In genomic region chr12:53198470-53199110, GRCh38 we compare ENCODE assay signal across 14 cellular contexts. TPM values are rescaled to one million over a fixed set of nuclear protein-coding genes. Genes with fewer than 3 reads are reported as not detected.
A peak's percentile ranks its signal among the peaks of the same experiment; 100 is the strongest.
DNase-seq lines count a peak whose midpoint lies in the region; ATAC-seq lines count a peak whose summit lies in the region.
"Had no signal": no experiment of that assay in that cellular context is flagged by ENCODE, and none has a peak within 500 bp of the region (broad histone marks: within the 10 kb centered on the region; RNA-seq: fewer than 3 reads in every experiment).

No MANE protein-coding gene starts in this region.

- H3K4me3 Mint-ChIP-seq in activated T-helper 17 cell treated with anti-CD3 and anti-CD28 coated beads, Interleukin-2, amount 50 U/mL, for 72 hours: peak overlapping the region; percentile 58
- peak overlapping the region; percentile 73 for H3K4me3 Mint-ChIP-seq in natural killer cell treated with Interleukin-12 subunit alpha and Interleukin-12 subunit beta and Interleukin-15 and Interleukin-18, amount 100 ng/mL, for 72 hours

- peaks cover 39% of the 10 kb centered on the region for H3K4me1 Mint-ChIP-seq in activated T-helper 17 cell treated with anti-CD3 and anti-CD28 coated beads, Interleukin-2, amount 50 U/mL, for 72 hours
- peaks cover 39 to 48% of the 10 kb centered on the region in 2 donors for H3K4me1 Mint-ChIP-seq in natural killer cell treated with Interleukin-12 subunit alpha and Interleukin-12 subunit beta and Interleukin-15 and Interleukin-18, amount 100 ng/mL, for 72 hours (ENCODE audit: low read depth in 2 of 2)

- DNase-seq in activated effector memory CD4-positive, alpha-beta T cell treated with anti-CD3 and anti-CD28 coated beads, Interleukin-2, amount 50 U/mL, for 16 hours: peak; percentile 62
- no peak for DNase-seq in activated effector memory CD4-positive, alpha-beta T cell treated with Interleukin-2 at 50 U/mL for 16 hours
- DNase-seq in MV-4-11 (lab: John Stamatoyannopoulos, UW) (peak; percentile 6), HPDE6-E6E7 (ENCODE audit: extremely low spot score) (no peak), epidermal melanocyte (ENCODE audit: insufficient read length, low spot score) (no peak)
- peak; percentile 67 for DNase-seq in natural killer cell treated with Interleukin-12 subunit alpha and Interleukin-12 subunit beta and Interleukin-15 and Interleukin-18, amount 100 ng/mL, for 72 hours (ENCODE audit: low spot score)
- DNase-seq: head of caudate nucleus, mucosa of descending colon, NCI-H1092 treated with DMSO at 0.1 percent for 48 hours, transverse colon had no signal

- peaks cover 82% of the 10 kb centered on the region for H3K36me3 Mint-ChIP-seq in activated T-helper 17 cell treated with anti-CD3 and anti-CD28 coated beads, Interleukin-2, amount 50 U/mL, for 72 hours (ENCODE audit: low read depth)
- peaks cover 5% of the 10 kb centered on the region for H3K36me3 Mint-ChIP-seq in natural killer cell treated with Interleukin-12 subunit alpha and Interleukin-12 subunit beta and Interleukin-15 and Interleukin-18, amount 100 ng/mL, for 72 hours

- H3K27me3 Mint-ChIP-seq in activated T-helper 17 cell treated with anti-CD3 and anti-CD28 coated beads, Interleukin-2, amount 50 U/mL, for 72 hours: no peaks in the 10 kb centered on the region
- H3K27me3 Mint-ChIP-seq in natural killer cell treated with Interleukin-12 subunit alpha and Interleukin-12 subunit beta and Interleukin-15 and Interleukin-18, amount 100 ng/mL, for 72 hours: no peaks in the 10 kb centered on the region

- H3K9me3 Mint-ChIP-seq in activated T-helper 17 cell treated with anti-CD3 and anti-CD28 coated beads, Interleukin-2, amount 50 U/mL, for 72 hours: no peaks in the 10 kb centered on the region
- H3K9me3 Mint-ChIP-seq in natural killer cell treated with Interleukin-12 subunit alpha and Interleukin-12 subunit beta and Interleukin-15 and Interleukin-18, amount 100 ng/mL, for 72 hours: no peaks in the 10 kb centered on the region

- peak overlapping the region; percentile 48 for H3K27ac Mint-ChIP-seq in activated T-helper 17 cell treated with anti-CD3 and anti-CD28 coated beads, Interleukin-2, amount 50 U/mL, for 72 hours
- H3K27ac Mint-ChIP-seq in natural killer cell treated with Interleukin-12 subunit alpha and Interleukin-12 subunit beta and Interleukin-15 and Interleukin-18, amount 100 ng/mL, for 72 hours: peak overlapping the region in 1 of 2 donors; percentile 25
- H3K27ac Mint-ChIP-seq: progenitor cell of endocrine pancreas had no signal

- peak; percentile 8 for ATAC-seq in activated T-helper 17 cell treated with anti-CD3 and anti-CD28 coated beads, Interleukin-2, amount 50 U/mL, for 72 hours (replicated peaks)
- peak; percentile 72 to 87 for ATAC-seq in natural killer cell treated with Interleukin-12 subunit alpha and Interleukin-12 subunit beta and Interleukin-15 and Interleukin-18, amount 100 ng/mL, for 72 hours
- no peak for ATAC-seq in HG03571 (IDR thresholded peaks at IDR 0.05; ENCODE audit: unreplicated experiment)

RNA-seq across cellular contexts. Expression of gene ITGB7, which starts 8.5 kb away (rescaled TPM):
- total RNA-seq in activated T-helper 17 cell treated with anti-CD3 and anti-CD28 coated beads, Interleukin-2, amount 50 U/mL, for 72 hours: 100 to 1,000 TPM; 183 to 187 TPM
- total RNA-seq in natural killer cell treated with Interleukin-12 subunit alpha and Interleukin-12 subunit beta and Interleukin-15 and Interleukin-18, amount 100 ng/mL, for 72 hours: 10 to 100 TPM; 53.0 to 81.0 TPM
- total RNA-seq: HT1080 had no signal

RNA-seq across cellular contexts. Expression of gene CSAD, which starts 17.9 kb away (rescaled TPM):
- 10 to 100 TPM; 29.8 to 43.5 TPM for total RNA-seq in activated T-helper 17 cell treated with anti-CD3 and anti-CD28 coated beads, Interleukin-2, amount 50 U/mL, for 72 hours
- 10 to 100 TPM; 26.0 to 43.2 TPM for total RNA-seq in natural killer cell treated with Interleukin-12 subunit alpha and Interleukin-12 subunit beta and Interleukin-15 and Interleukin-18, amount 100 ng/mL, for 72 hours

RNA-seq across cellular contexts. Expression of gene ZNF740, which starts 18.1 kb away (rescaled TPM):
- 10 to 100 TPM; 41.8 to 42.3 TPM for total RNA-seq in activated T-helper 17 cell treated with anti-CD3 and anti-CD28 coated beads, Interleukin-2, amount 50 U/mL, for 72 hours
- total RNA-seq in natural killer cell treated with Interleukin-12 subunit alpha and Interleukin-12 subunit beta and Interleukin-15 and Interleukin-18, amount 100 ng/mL, for 72 hours: 10 to 100 TPM; 34.6 to 53.1 TPM

RNA-seq across cellular contexts. Expression of gene RARG, which starts 33.4 kb away (rescaled TPM):
- total RNA-seq in activated T-helper 17 cell treated with anti-CD3 and anti-CD28 coated beads, Interleukin-2, amount 50 U/mL, for 72 hours: 10 to 100 TPM; 28.5 to 58.3 TPM
- total RNA-seq in natural killer cell treated with Interleukin-12 subunit alpha and Interleukin-12 subunit beta and Interleukin-15 and Interleukin-18, amount 100 ng/mL, for 72 hours: 10 to 100 TPM in 1 of 2 donors, 1 to 10 TPM in 1; 5.8 to 13.3 TPM

Comparison
In these comparisons a context has a peak if more than half of its experiments do, and no peak if none do; other contexts are left out.
1. DNase-seq: peak in activated effector memory CD4-positive, alpha-beta T cell treated with anti-CD3 and anti-CD28 coated beads, Interleukin-2, amount 50 U/mL, for 16 hours (single experiment), MV-4-11 (single experiment) and natural killer cell treated with Interleukin-12 subunit alpha and Interleukin-12 subunit beta and Interleukin-15 and Interleukin-18, amount 100 ng/mL, for 72 hours (single experiment); none in activated effector memory CD4-positive, alpha-beta T cell treated with Interleukin-2 at 50 U/mL for 16 hours (single experiment), HPDE6-E6E7 (single experiment) and epidermal melanocyte (single experiment).